Comparison of ENCODE assay signal across 8 cellular contexts in the genomic region with DNA sequence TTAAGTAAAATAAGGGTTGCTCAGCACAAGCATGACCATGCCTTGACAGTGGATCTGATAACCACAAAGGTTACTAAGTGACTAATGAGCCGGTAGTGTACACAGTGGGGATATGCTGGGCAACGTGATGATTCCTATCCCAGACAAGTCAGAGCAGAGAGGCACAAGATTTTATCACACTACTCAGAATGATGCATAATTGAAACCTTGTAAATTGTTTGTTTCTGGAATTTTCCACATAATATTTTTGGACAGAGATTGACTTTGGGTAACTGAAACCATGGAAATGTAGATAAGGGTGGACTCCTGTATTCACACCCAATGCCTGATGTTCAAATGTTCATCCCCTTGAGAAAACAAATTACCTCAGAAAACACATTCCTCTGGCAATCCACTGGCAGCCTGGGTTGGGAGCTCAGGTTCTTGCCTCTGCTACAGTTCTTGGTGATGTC. TPM values are rescaled to one million over a fixed set of nuclear protein-coding genes. Genes with fewer than 3 reads are reported as not detected.
DNase-seq lines count a peak whose midpoint lies in the region; ATAC-seq and TF ChIP-seq lines count a peak whose summit lies in the region.

No MANE protein-coding gene starts in this region.

- no peak for TF ChIP-seq CTCF in fibroblast of the aortic adventitia (IDR thresholded peaks at IDR 0.05; ENCODE audit: insufficient read depth, low read length)

- POLR2A ChIA-PET in CD8-positive, alpha-beta memory T cell (lab: Charles Lee), result no interaction called here

- H3K27ac ChIP-seq in CD8-positive, alpha-beta memory T cell (ENCODE audit: low read depth, low read length), result no peak overlapping the region

- no peaks in the 10 kb centered on the region for H3K9me3 Mint-ChIP-seq in CD8-positive, alpha-beta memory T cell

- H3K4me3 ChIP-seq in fibroblast of the aortic adventitia (ENCODE audit: low read depth, low read length), result no peak overlapping the region
- H3K4me3 ChIP-seq in CD8-positive, alpha-beta memory T cell (ENCODE audit: low read length), result no peak overlapping the region

- H3K9me3 ChIP-seq in CD8-positive, alpha-beta memory T cell (ENCODE audit: low read length), result no peaks in the 10 kb centered on the region

- H3K4me1 ChIP-seq in CD8-positive, alpha-beta memory T cell (ENCODE audit: insufficient read depth, low read length), result peaks cover 31% of the 10 kb centered on the region

- CTCF ChIA-PET in CD8-positive, alpha-beta memory T cell (lab: Charles Lee), result interaction anchor here (0.9 kb wide), 1 partner anchor 71 kb away, joined by 3 read pairs; no protein-coding TSS in a partner anchor

- no peaks in the 10 kb centered on the region for H3K36me3 ChIP-seq in CD8-positive, alpha-beta memory T cell (ENCODE audit: insufficient read depth, low read length)

- ATAC-seq in GM21576 (IDR thresholded peaks at IDR 0.05; ENCODE audit: unreplicated experiment), result peak; percentile 73

- peak overlapping the region in 1 of 8 donors; percentile 56 for H3K27ac Mint-ChIP-seq in CD8-positive, alpha-beta memory T cell

- no peaks in the 10 kb centered on the region for H3K27me3 ChIP-seq in CD8-positive, alpha-beta memory T cell (ENCODE audit: insufficient read depth, low read length, poor library complexity, severe bottlenecking)

- H3K4me1 Mint-ChIP-seq in CD8-positive, alpha-beta memory T cell, result peaks cover 27 to 43% (median 34%) of the 10 kb centered on the region in 3 donors

- no peak overlapping the region for H3K4me3 Mint-ChIP-seq in CD8-positive, alpha-beta memory T cell

- DNase-seq in GM04503 (ENCODE audit: low read depth), result peak; percentile 56
- peak; percentile 20 for DNase-seq in HuH-7 (ENCODE audit: low spot score)
- peak; percentile 57 for DNase-seq in fibroblast of the aortic adventitia (ENCODE audit: low read depth)
- DNase-seq in CD8-positive, alpha-beta memory T cell, result no peak
- no peak for DNase-seq in DMS79 (lab: John Stamatoyannopoulos, UW)
- DNase-seq in UCSD-AML1 (lab: John Stamatoyannopoulos, UW; ENCODE audit: unreplicated experiment), result no peak
- no peak for DNase-seq in COLO829 (ENCODE audit: low spot score)

- H3K36me3 Mint-ChIP-seq in CD8-positive, alpha-beta memory T cell, result no peaks in the 10 kb centered on the region

- H3K27me3 Mint-ChIP-seq in CD8-positive, alpha-beta memory T cell, result peaks cover 0 to 2% of the 10 kb centered on the region in 2 donors

RNA-seq across cellular contexts. Expression of a gene that starts 16.2 kb away (rescaled TPM):
- total RNA-seq in fibroblast of the aortic adventitia (ENCODE audit: low replicate concordance), result 21.8 and 36.2 TPM in 2 replicates
- total RNA-seq in CD8-positive, alpha-beta memory T cell, result 100 to 1,000 TPM in 1 of 2 experiments, 10 to 100 TPM in 1; 95.2 to 108 TPM
- 63.2 TPM for polyA plus RNA-seq in CD8-positive, alpha-beta memory T cell

RNA-seq across cellular contexts. Expression of a gene that starts 52.4 kb away (rescaled TPM):
- 6.7 and 9.6 TPM in 2 replicates for total RNA-seq in fibroblast of the aortic adventitia (ENCODE audit: low replicate concordance)
- 10 to 100 TPM; 37.0 to 41.4 TPM for total RNA-seq in CD8-positive, alpha-beta memory T cell
- polyA plus RNA-seq in CD8-positive, alpha-beta memory T cell, result 128 TPM

Comparison
In these comparisons a context has a peak if more than half of its experiments do, and no peak if none do; other contexts are left out.
1. DNase-seq: peak in GM04503 (single experiment), HuH-7 (single experiment) and fibroblast of the aortic adventitia (single experiment); none in CD8-positive, alpha-beta memory T cell (0 of 5), DMS79 (single experiment), UCSD-AML1 (single experiment) and COLO829 (single experiment).